25 cellular contexts compared by ENCODE assay signal in the genomic region with DNA sequence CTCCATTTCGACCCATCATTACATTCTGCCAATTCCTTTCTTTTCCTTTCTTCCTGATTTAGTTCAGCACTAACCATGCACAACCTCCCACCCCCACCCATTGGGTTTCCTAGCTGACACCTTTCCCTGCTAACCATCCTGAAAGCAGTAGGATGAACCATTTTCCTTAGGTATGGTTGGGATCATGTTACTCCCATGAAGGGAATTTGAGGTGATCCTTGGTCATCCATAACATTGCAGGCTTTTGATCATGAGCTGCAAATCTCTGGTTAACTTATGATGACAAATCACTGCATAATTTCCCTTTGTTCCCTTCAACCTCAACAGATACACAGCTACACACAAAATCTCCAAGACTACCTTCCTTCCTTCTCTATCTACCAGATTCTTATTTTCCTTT.
DNase-seq lines count a peak whose midpoint lies in the region; ATAC-seq and TF ChIP-seq lines count a peak whose summit lies in the region.
"Had no signal": no experiment of that assay in that cellular context is flagged by ENCODE, and none has a peak within 500 bp of the region (broad histone marks: within the 10 kb centered on the region; RNA-seq: fewer than 3 reads in every experiment).

No MANE protein-coding gene starts in this region.

- H2AFZ ChIP-seq in PC-9: no peak overlapping the region
- H2AFZ ChIP-seq: GM23248 had no signal

- H3K27me3 ChIP-seq in PC-9 (ENCODE audit: insufficient read depth, low read depth) (no peaks in the 10 kb centered on the region), neutrophil (no peaks in the 10 kb centered on the region), tibial nerve (no peaks in the 10 kb centered on the region)
- H3K27me3 ChIP-seq: body of pancreas, sigmoid colon, SJSA1 had no signal

- no peak for TF ChIP-seq EP300 in tibial nerve (IDR thresholded peaks at IDR 0.05)

- DNase-seq in ELR (ENCODE audit: low read depth) (peak; percentile 46), PC-9 (no peak), epithelial cell of proximal tubule (ENCODE audit: low read depth) (peak; percentile 80), tibial nerve (ENCODE audit: low spot score in 2 of 2) (no peak)
- DNase-seq: activated CD8-positive, alpha-beta T cell treated with anti-CD3 and anti-CD28 coated beads, Interleukin-2, amount 10 ng/mL, durations not matched to agents 7 days and 5 days; activated gamma-delta T cell; activated T-cell treated with anti-CD3 and anti-CD28 coated beads for 4 hours; body of pancreas; CD8-positive, alpha-beta T cell; foreskin fibroblast; GF-D8; GM23248; lower lobe of right lung; NCI-H1417; NCI-H2107; posterior cingulate gyrus; sigmoid colon; stimulated activated CD4-positive, alpha-beta T cell treated with anti-CD3 and anti-CD28 coated beads, Interleukin-15, amount 100 ng/mL, for 24 hours; stimulated activated naive CD8-positive, alpha-beta T cell treated with anti-CD3 and anti-CD28 coated beads, Interleukin-15, amount 100 ng/mL, for 72 hours; T-cell; tibial artery had no signal

- POLR2A ChIA-PET in PC-9 (lab: Charles Lee; ENCODE audit: unreplicated experiment): no interaction called here

- no TSS peak for BruUV-seq in PC-9 (replicated peaks; lab: Mats Ljungman, UMichigan)

- CTCF ChIA-PET in PC-9 (lab: Charles Lee): interaction anchor here (0.6 to 0.7 kb wide), 2 partner anchors 87 to 168 kb away, joined by 3 to 4 read pairs; no protein-coding TSS in a partner anchor

- H3K36me3 ChIP-seq in PC-9 (ENCODE audit: low read depth) (peaks cover 35% of the 10 kb centered on the region), neutrophil (peaks cover 5% of the 10 kb centered on the region), tibial nerve (no peaks in the 10 kb centered on the region)
- H3K36me3 ChIP-seq: lower lobe of right lung, sigmoid colon, SJSA1, tibial artery had no signal

- H4K20me1 ChIP-seq in PC-9 (ENCODE audit: insufficient read depth): no peaks in the 10 kb centered on the region; the same call in 1 of the 2 replicates

- TF ChIP-seq CTCF in PC-9 (conservative IDR thresholded peaks at IDR 0.05): no peak
- TF ChIP-seq CTCF in epithelial cell of proximal tubule (conservative IDR thresholded peaks at IDR 0.05; ENCODE audit: low read depth, low read length): no peak
- TF ChIP-seq CTCF in neutrophil (IDR thresholded peaks at IDR 0.05): no peak
- no peak for TF ChIP-seq CTCF in tibial nerve (IDR thresholded peaks at IDR 0.05)

- no peak overlapping the region for H3K4me2 ChIP-seq in PC-9

- intact Hi-C loops in PC-9 (cut with micrococcal nuclease; ENCODE audit: unreplicated experiment): no loop called here

- H3K79me2 ChIP-seq in PC-9 (ENCODE audit: low read depth): peaks cover 97% of the 10 kb centered on the region

- no peak for ATAC-seq in GM21367 (IDR thresholded peaks at IDR 0.05; ENCODE audit: unreplicated experiment)
- no peak for ATAC-seq in GM18868 (IDR thresholded peaks at IDR 0.05; ENCODE audit: unreplicated experiment)
- ATAC-seq: activated CD8-positive, alpha-beta T cell treated with anti-CD3 and anti-CD28 coated beads, Interleukin-2, amount 10 ng/mL, durations not matched to agents 7 days and 5 days; body of pancreas; CD8-positive, alpha-beta T cell; lower lobe of right lung; stimulated activated naive CD8-positive, alpha-beta T cell treated with anti-CD3 and anti-CD28 coated beads, Interleukin-15, amount 100 ng/mL, for 72 hours; T-cell had no signal

- H3F3A ChIP-seq in PC-9 (ENCODE audit: insufficient read depth, low read depth): peaks cover 42% of the 10 kb centered on the region; the same call in 1 of the 2 replicates

- WGBS in tibial nerve, 2 donors: 87 to 91% methylated on average over 1 of the region's 1 CpG

- no peaks in the 10 kb centered on the region for H3K9me2 ChIP-seq in PC-9 (ENCODE audit: insufficient read depth)

- 0 out of 2 replicates have a peak, but pooled peaks cover 3% of the 10 kb centered on the region for H3K9me3 ChIP-seq in PC-9 (ENCODE audit: insufficient read depth, low read depth)
- H3K9me3 ChIP-seq in neutrophil: no peaks in the 10 kb centered on the region
- H3K9me3 ChIP-seq in tibial nerve: no peaks in the 10 kb centered on the region
- H3K9me3 ChIP-seq: lower lobe of right lung, sigmoid colon, SJSA1, tibial artery had no signal

- H3K27ac ChIP-seq in PC-9: 0 out of 2 replicates have a peak overlapping the region, but pooled peaks have one; percentile 2
- peak overlapping the region; percentile 31 for H3K27ac ChIP-seq in neutrophil
- no peak overlapping the region for H3K27ac ChIP-seq in tibial nerve
- H3K27ac ChIP-seq: GM23248, lower lobe of right lung, sigmoid colon, SJSA1, tibial artery had no signal

- H3K4me1 ChIP-seq in PC-9 (replicated peaks; ENCODE audit: insufficient read depth) (peaks cover 34% of the 10 kb centered on the region), neutrophil (ENCODE audit: control insufficient read depth in 1 of 2, insufficient read depth in 1 of 2, low read depth in 1 of 2, low read length in 1 of 2) (peaks cover 30 to 33% of the 10 kb centered on the region in 2 experiments), tibial nerve (no peaks in the 10 kb centered on the region)
- H3K4me1 ChIP-seq: sigmoid colon, SJSA1, tibial artery had no signal

- no peak overlapping the region for H3K4me3 ChIP-seq in PC-9
- no peak overlapping the region for H3K4me3 ChIP-seq in epithelial cell of proximal tubule (ENCODE audit: low read depth, low read length)
- no peak overlapping the region for H3K4me3 ChIP-seq in neutrophil (ENCODE audit: low read depth in 1 of 2, low read length in 1 of 2)
- no peak overlapping the region for H3K4me3 ChIP-seq in tibial nerve
- H3K4me3 ChIP-seq: body of pancreas, GM23248, lower lobe of right lung, sigmoid colon, SJSA1, tibial artery had no signal

- no peak for TF ChIP-seq POLR2A in tibial nerve (IDR thresholded peaks at IDR 0.05)

Comparison
In these comparisons a context has a peak if more than half of its experiments do, and no peak if none do; other contexts are left out.
1. DNase-seq: peak in ELR (single experiment) and epithelial cell of proximal tubule (single experiment); none in PC-9 (0 of 2) and tibial nerve (0 of 2).
2. H3K27ac ChIP-seq: peak in PC-9 (single experiment) and neutrophil (single experiment); none in tibial nerve (0 of 4).